21 cellular contexts compared by ENCODE assay signal in the genomic region with DNA sequence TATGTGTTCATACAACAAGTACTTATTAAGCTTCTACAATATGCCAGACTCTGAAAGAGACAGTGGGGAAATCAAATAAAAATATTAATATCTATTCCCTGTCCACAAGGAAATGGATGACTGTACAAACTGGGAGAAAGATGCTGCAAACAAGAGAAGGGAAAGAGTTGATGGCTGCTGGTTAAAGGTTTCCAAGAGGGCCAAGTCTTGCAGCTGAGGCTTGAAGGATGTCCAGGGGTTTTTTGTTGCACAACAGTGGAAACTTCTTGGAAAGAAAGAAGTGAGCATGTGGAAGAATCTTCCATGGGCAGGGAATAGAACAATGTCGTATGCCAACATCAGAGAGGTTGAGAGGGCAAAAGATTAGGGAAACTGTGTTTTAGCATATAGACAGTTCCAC.
A peak's percentile ranks its signal among the peaks of the same experiment; 100 is the strongest.
DNase-seq lines count a peak whose midpoint lies in the region; ATAC-seq and TF ChIP-seq lines count a peak whose summit lies in the region.
"Had no signal": no experiment of that assay in that cellular context is flagged by ENCODE, and none has a peak within 500 bp of the region (broad histone marks: within the 10 kb centered on the region; RNA-seq: fewer than 3 reads in every experiment).

No MANE protein-coding gene starts in this region.

- H2BK12ac ChIP-seq in neuronal stem cell (ENCODE audit: low read length) = no peak overlapping the region

- TF ChIP-seq CTCF in fibroblast of pulmonary artery (IDR thresholded peaks at IDR 0.05; ENCODE audit: low read length, missing control alignments) (no peak), sigmoid colon (IDR thresholded peaks at IDR 0.05) (no peak)

- H3K27me3 ChIP-seq in neuronal stem cell (ENCODE audit: control insufficient read depth in 3 of 3, insufficient read depth in 3 of 3, low read depth in 1 of 3, low read length in 3 of 3) (no peaks in the 10 kb centered on the region), sigmoid colon (no peaks in the 10 kb centered on the region)
- H3K27me3 ChIP-seq: SJCRH30 had no signal

- no CpG with 5 or more reads among the region's 1 CpG for WGBS in neuronal stem cell (ENCODE audit: extremely low coverage in 2 of 2, insufficient read length in 2 of 2, insufficient replicate concordance in 1 of 2), 2 donors
- WGBS in sigmoid colon, 2 donors = 73 to 90% methylated on average over 1 of the region's 1 CpG

- H3K23ac ChIP-seq in neuronal stem cell (ENCODE audit: low read depth, low read length, poor library complexity) = no peak overlapping the region

- H3K9me3 ChIP-seq in neuronal stem cell (replicated peaks in 1 of 2; ENCODE audit: control insufficient read depth in 2 of 2, insufficient read depth in 1 of 2, low read depth in 1 of 2, low read length in 2 of 2) (no peaks in the 10 kb centered on the region), sigmoid colon (no peaks in the 10 kb centered on the region)
- H3K9me3 ChIP-seq: SJCRH30 had no signal

- H3K27ac ChIP-seq in neuronal stem cell (replicated peaks; ENCODE audit: low read length) = no peak overlapping the region
- no peak overlapping the region for H3K27ac ChIP-seq in sigmoid colon
- H3K27ac ChIP-seq: 22Rv1, C4-2B, SJCRH30 had no signal

- H2AFZ ChIP-seq in neuronal stem cell (ENCODE audit: low read length) = no peak overlapping the region

- H3K9ac ChIP-seq in neuronal stem cell (ENCODE audit: low read depth, low read length, poor library complexity) = no peak overlapping the region

- TF ChIP-seq EP300 in sigmoid colon (IDR thresholded peaks at IDR 0.05) = no peak

- H2BK15ac ChIP-seq in neuronal stem cell (ENCODE audit: low read length) = no peak overlapping the region

- no peak overlapping the region for H3K14ac ChIP-seq in neuronal stem cell (ENCODE audit: low read length)

- no peak overlapping the region for H4K8ac ChIP-seq in neuronal stem cell (ENCODE audit: low read depth, low read length)

- H3K79me1 ChIP-seq in neuronal stem cell (ENCODE audit: low read depth, low read length) = no peaks in the 10 kb centered on the region

- no peak for DNase-seq in Right ventricle myocardium inferior (ENCODE audit: missing footprints)
- no peak for DNase-seq in cardiac septum (ENCODE audit: low spot score)
- peak; percentile 50 for DNase-seq in amniotic epithelial cell (ENCODE audit: low read depth)
- DNase-seq in fibroblast of pulmonary artery (ENCODE audit: low read depth) = peak; percentile 69
- no peak for DNase-seq in neuronal stem cell (ENCODE audit: low spot score)
- no peak for DNase-seq in activated gamma-delta T cell treated with Interleukin-2 at 50 U/mL for 16 hours
- DNase-seq in sigmoid colon = no peak
- DNase-seq: GOT3; HCEC 1CT; MV-4-11; NCI-H1105 treated with DMSO at 0.1 percent for 48 hours; NCI-H2029 treated with DMSO at 0.1 percent for 48 hours; NCI-H345; NCI-H524; NCI-H774; NK-92 treated with Interleukin-12 subunit alpha and Interleukin-12 subunit beta, amount 100 ng/mL, for 24 hours; SJCRH30 had no signal

- peak overlapping the region; percentile 11 for H3K4me2 ChIP-seq in neuronal stem cell (ENCODE audit: insufficient read depth, low read length, poor library complexity, severe bottlenecking)

- H3K4me1 ChIP-seq in neuronal stem cell (ENCODE audit: control insufficient read depth in 2 of 2, insufficient read depth in 1 of 2, low read depth in 1 of 2, low read length in 2 of 2) (no peaks in the 10 kb centered on the region), sigmoid colon (peaks cover 0 to 4% (median 0%) of the 10 kb centered on the region in 4 donors)
- H3K4me1 ChIP-seq: SJCRH30 had no signal

- no peak overlapping the region for H3K18ac ChIP-seq in neuronal stem cell (ENCODE audit: low read length)

- no peak for TF ChIP-seq POLR2A in sigmoid colon (IDR thresholded peaks at IDR 0.05)

- H2BK5ac ChIP-seq in neuronal stem cell (ENCODE audit: low read length) = no peak overlapping the region

- no peak overlapping the region for H3K4me3 ChIP-seq in fibroblast of pulmonary artery (replicated peaks; ENCODE audit: low read depth, low read length)
- H3K4me3 ChIP-seq in neuronal stem cell (ENCODE audit: low read length in 2 of 2) = no peak overlapping the region
- no peak overlapping the region for H3K4me3 ChIP-seq in sigmoid colon
- H3K4me3 ChIP-seq: SJCRH30 had no signal

- H4K91ac ChIP-seq in neuronal stem cell (ENCODE audit: low read depth, low read length, poor library complexity) = no peak overlapping the region

- no peak overlapping the region for H2BK120ac ChIP-seq in neuronal stem cell (ENCODE audit: low read depth, low read length)

- H3K4ac ChIP-seq in neuronal stem cell (ENCODE audit: low read length) = no peak overlapping the region

- no peak overlapping the region for H2AK5ac ChIP-seq in neuronal stem cell (ENCODE audit: low read depth, low read length)

- intact Hi-C loops in Right ventricle myocardium inferior (cut with DNase I) (no loop called here), cardiac septum (cut with DNase I) (no loop called here), sigmoid colon (cut with DNase I) (no loop called here)

- peaks cover 0 to 43% of the 10 kb centered on the region in 2 donors for H3K36me3 ChIP-seq in neuronal stem cell (replicated peaks in 1 of 2; ENCODE audit: control insufficient read depth in 2 of 2, insufficient read depth in 2 of 2, low read length in 2 of 2)
- H3K36me3 ChIP-seq in sigmoid colon = no peaks in the 10 kb centered on the region

- ATAC-seq in Right ventricle myocardium inferior (peak; percentile 62), HG02885 (IDR thresholded peaks at IDR 0.05; ENCODE audit: poor library complexity, unreplicated experiment) (no peak)
- ATAC-seq: Panc1 had no signal

Comparison
In these comparisons a context has a peak if more than half of its experiments do, and no peak if none do; other contexts are left out.
1. DNase-seq: peak in amniotic epithelial cell (single experiment) and fibroblast of pulmonary artery (single experiment); none in Right ventricle myocardium inferior (single experiment), cardiac septum (single experiment), neuronal stem cell (single experiment), activated gamma-delta T cell treated with Interleukin-2 at 50 U/mL for 16 hours (single experiment) and sigmoid colon (single experiment).